ENCODE assay signal across 1 cellular context in genomic region chr2:32627441-32627900, GRCh38.
TF ChIP-seq lines count a peak whose summit lies in the region.

No MANE protein-coding gene starts in this region.

TF ChIP-seq in HCT116, 20 proteins besides CTCF, POLR2A, EP300 and RAD21 (continued from another document):
- TF ChIP-seq, protein P1, sequence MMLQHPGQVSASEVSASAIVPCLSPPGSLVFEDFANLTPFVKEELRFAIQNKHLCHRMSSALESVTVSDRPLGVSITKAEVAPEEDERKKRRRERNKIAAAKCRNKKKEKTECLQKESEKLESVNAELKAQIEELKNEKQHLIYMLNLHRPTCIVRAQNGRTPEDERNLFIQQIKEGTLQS (IDR thresholded peaks at IDR 0.05), result no peak
- TF ChIP-seq YY1 (IDR thresholded peaks at IDR 0.05; ENCODE audit: extremely low read depth, insufficient replicate concordance, low read depth, low read length), result no peak
- TF ChIP-seq ELF1 (IDR thresholded peaks at IDR 0.05; ENCODE audit: borderline replicate concordance, low read depth), result no peak
- TF ChIP-seq CBX3 (IDR thresholded peaks at IDR 0.05; ENCODE audit: low read depth), result no peak
- no peak for TF ChIP-seq ZNF274 (IDR thresholded peaks at IDR 0.05; ENCODE audit: low read depth, low read length)
- TF ChIP-seq ZBTB33 (IDR thresholded peaks at IDR 0.05; ENCODE audit: extremely low read depth, insufficient replicate concordance, low read length), result no peak
